ENCODE assay signal across 8 cellular contexts in the genomic region with DNA sequence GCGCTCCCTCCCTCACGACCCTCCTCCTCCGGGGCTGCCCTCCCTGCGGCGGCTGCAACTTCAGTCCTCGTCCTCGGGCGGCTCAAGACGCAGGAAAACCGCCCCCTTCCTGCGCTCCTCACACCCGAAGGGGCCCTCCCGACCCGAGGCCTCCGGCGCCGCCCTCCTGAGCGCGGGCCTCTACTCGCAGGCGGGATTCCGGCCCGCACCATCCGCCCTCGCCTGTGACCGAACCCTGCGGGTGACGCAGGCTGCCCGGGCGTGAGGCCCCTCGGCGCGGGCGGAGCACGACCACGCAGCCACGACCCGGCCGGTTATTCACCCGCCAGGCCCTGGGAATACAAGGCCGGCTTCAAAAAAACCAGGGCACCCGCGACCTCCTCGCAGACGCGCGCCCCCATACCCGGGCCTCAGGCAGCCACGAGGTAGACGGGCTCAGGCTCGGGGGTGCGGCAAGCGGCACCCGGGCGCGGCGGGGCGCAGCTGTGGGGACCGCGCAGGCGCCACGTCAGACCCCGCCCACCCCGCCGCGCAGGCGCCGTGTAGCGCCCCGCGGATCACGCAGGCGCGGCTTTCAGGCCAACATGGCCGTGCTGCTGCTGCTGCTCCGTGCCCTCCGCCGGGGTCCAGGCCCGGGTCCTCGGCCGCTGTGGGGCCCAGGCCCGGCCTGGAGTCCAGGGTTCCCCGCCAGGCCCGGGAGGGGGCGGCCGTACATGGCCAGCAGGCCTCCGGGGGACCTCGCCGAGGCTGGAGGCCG. TPM values are rescaled to one million over a fixed set of nuclear protein-coding genes. Genes with fewer than 3 reads are reported as not detected.
DNase-seq lines count a peak whose midpoint lies in the region; ATAC-seq and TF ChIP-seq lines count a peak whose summit lies in the region.

A gene (plus strand): TSS at position 570 of the 757 bp plus-strand sequence. CDS start 15 bp downstream, at position 585.

- peaks cover 19% of the 10 kb centered on the region for H3K4me1 ChIP-seq in colonic mucosa

- peak; percentile 85 for DNase-seq in Ammon's horn (ENCODE audit: low spot score)
- DNase-seq in NCI-H526 (lab: John Stamatoyannopoulos, UW) = peak; percentile 6 to 83
- DNase-seq in activated CD4-positive, alpha-beta T cell treated with anti-CD3 and anti-CD28 coated beads for 48 hours = peak; percentile 91
- DNase-seq in colonic mucosa = peak; percentile 84
- peak; percentile 95 for DNase-seq in left kidney (ENCODE audit: low read depth, low spot score)
- peak; percentile 87 for DNase-seq in stimulated activated CD4-positive, alpha-beta T cell treated with anti-CD3 and anti-CD28 coated beads, Interleukin-1b, Interleukin-23, amount 100 ng/mL, for 48 hours

- intact Hi-C loops in colonic mucosa (cut with DNase I) = no loop called here

- no peak for TF ChIP-seq CTCF in colonic mucosa (IDR thresholded peaks at IDR 0.05)

- peak; percentile 66 for ATAC-seq in GM19035 (IDR thresholded peaks at IDR 0.05; ENCODE audit: unreplicated experiment)
- ATAC-seq in HG03280 (IDR thresholded peaks at IDR 0.05; ENCODE audit: unreplicated experiment) = peak; percentile 73

- peak within 1 kb of the TSS; percentile 79 for H3K27ac ChIP-seq in colonic mucosa

- no peaks in the 10 kb centered on the region for H3K36me3 ChIP-seq in colonic mucosa

- H3K9me3 ChIP-seq in colonic mucosa = no peaks in the 10 kb centered on the region

- H3K9ac ChIP-seq in colonic mucosa (ENCODE audit: low read depth in 2 of 2, low read length in 2 of 2) = peak within 1 kb of the TSS; percentile 89 to 99

- no peaks in the 10 kb centered on the region for H3K27me3 ChIP-seq in colonic mucosa

- peak within 1 kb of the TSS; percentile 98 for H3K4me3 ChIP-seq in colonic mucosa

RNA-seq across cellular contexts. Expression of the gene that starts here (rescaled TPM):
- 100 to 1,000 TPM in 1 of 2 donors, 10 to 100 TPM in 1; 85.6 to 105 TPM for total RNA-seq in colonic mucosa

Comparison
In these comparisons a context has a peak if more than half of its experiments do, and no peak if none do; other contexts are left out.
1. Peak in every context shown above with its lines: DNase-seq, ATAC-seq, H3K4me3 ChIP-seq and H3K27ac ChIP-seq.
2. DNase-seq: peak in every context shown above with its lines; median percentile 95 in left kidney; 91 in activated CD4-positive, alpha-beta T cell treated with anti-CD3 and anti-CD28 coated beads for 48 hours; 87 in stimulated activated CD4-positive, alpha-beta T cell treated with anti-CD3 and anti-CD28 coated beads, Interleukin-1b, Interleukin-23, amount 100 ng/mL, for 48 hours; 85 in Ammon's horn; 84 in colonic mucosa; 44 in NCI-H526.